Comparison of ENCODE assay signal across 9 cellular contexts in genomic region chr14:22814945-22815713, GRCh38. TPM values are rescaled to one million over a fixed set of nuclear protein-coding genes. Genes with fewer than 3 reads are reported as not detected.
DNase-seq lines count a peak whose midpoint lies in the region; ATAC-seq, FAIRE-seq and TF ChIP-seq lines count a peak whose summit lies in the region.
"Had no signal": no experiment of that assay in that cellular context is flagged by ENCODE, and none has a peak within 500 bp of the region (broad histone marks: within the 10 kb centered on the region; RNA-seq: fewer than 3 reads in every experiment).

Gene SLC7A7, minus strand, starts transcription at chr14:22815435. Its CDS starts 2,037 bp downstream, at chr14:22813398.

- H3K36me3 ChIP-seq in BLaER1 (no peaks in the 10 kb centered on the region), Karpas-422 (ENCODE audit: insufficient read depth, low read length) (no peaks in the 10 kb centered on the region), H1 (ENCODE audit: control insufficient read depth in 2 of 4, insufficient read depth in 4 of 4, low read length in 3 of 4) (no peaks in the 10 kb centered on the region)
- no peaks in the 10 kb centered on the region for H3K36me3 ChIP-seq in naive thymus-derived CD4-positive, alpha-beta T cell (ENCODE audit: control insufficient read depth in 2 of 3, insufficient read depth in 3 of 3, low read length in 3 of 3)
- H3K36me3 ChIP-seq in CD8-positive, alpha-beta memory T cell (ENCODE audit: insufficient read depth, low read length), result no peaks in the 10 kb centered on the region

- H3K4me3 ChIP-seq in BLaER1 (peak within 1 kb of the TSS; percentile 7; the same call in 1 of the 2 replicates), Karpas-422 (ENCODE audit: low read length) (no peak within 1 kb of the TSS), H1 (ENCODE audit: extremely low read depth in 1 of 4, insufficient read depth in 2 of 4, low read depth in 3 of 4, low read length in 4 of 4) (no peak within 1 kb of the TSS)
- no peak within 1 kb of the TSS for H3K4me3 ChIP-seq in naive thymus-derived CD4-positive, alpha-beta T cell (ENCODE audit: low read length)
- H3K4me3 ChIP-seq in CD8-positive, alpha-beta memory T cell (ENCODE audit: low read length), result no peak within 1 kb of the TSS

- H2AFZ ChIP-seq in Karpas-422 (ENCODE audit: low read length) (peak within 1 kb of the TSS; percentile 34; the same call in 1 of the 2 replicates), H1 (ENCODE audit: low read length) (peak within 1 kb of the TSS; percentile 90)

- H3K23me2 ChIP-seq in H1 (ENCODE audit: low read depth, low read length), result peaks cover 4% of the 10 kb centered on the region; the same call in 1 of the 2 replicates

- no peak for TF ChIP-seq EP300 in H1 (IDR thresholded peaks at IDR 0.05; ENCODE audit: borderline replicate concordance in 1 of 2, low read depth in 2 of 2, low read length in 2 of 2)

- H3K4me2 ChIP-seq in BLaER1 (peak within 1 kb of the TSS; percentile 82), Karpas-422 (ENCODE audit: low read depth, low read length, poor library complexity, severe bottlenecking) (no peak within 1 kb of the TSS), H1 (ENCODE audit: insufficient read depth in 1 of 2, low read depth in 2 of 2, low read length in 2 of 2) (peak within 1 kb of the TSS; percentile 3 to 11; a peak in 3 of 4 replicates)

- no peaks in the 10 kb centered on the region for H3K36me3 Mint-ChIP-seq in naive thymus-derived CD4-positive, alpha-beta T cell
- no peaks in the 10 kb centered on the region for H3K36me3 Mint-ChIP-seq in CD8-positive, alpha-beta memory T cell

- no peaks in the 10 kb centered on the region for H3K9me2 ChIP-seq in Karpas-422 (replicated peaks; ENCODE audit: insufficient read depth, low read length)

- TF ChIP-seq CTCF in H1 (IDR thresholded peaks at IDR 0.05; ENCODE audit: control extremely low read depth in 1 of 3, insufficient read depth in 1 of 3, low read depth in 1 of 3, low read length in 3 of 3), result no peak

- H3K4me1 ChIP-seq in BLaER1 (peaks cover 67% of the 10 kb centered on the region), Karpas-422 (ENCODE audit: low read length) (peaks cover 16% of the 10 kb centered on the region), H1 (replicated peaks in 1 of 4; ENCODE audit: control insufficient read depth in 3 of 4, insufficient read depth in 4 of 4, low read length in 3 of 4) (peaks cover 13 to 29% (median 20%) of the 10 kb centered on the region in 4 experiments)
- H3K4me1 ChIP-seq in naive thymus-derived CD4-positive, alpha-beta T cell (ENCODE audit: control insufficient read depth in 2 of 2, insufficient read depth in 2 of 2, low read length in 2 of 2), result peaks cover 0 to 12% of the 10 kb centered on the region in 2 donors
- peaks cover 7% of the 10 kb centered on the region for H3K4me1 ChIP-seq in CD8-positive, alpha-beta memory T cell (ENCODE audit: insufficient read depth, low read length)

- peak within 1 kb of the TSS in 8 of 9 donors; percentile 34 to 82 (median 74) for H3K27ac Mint-ChIP-seq in naive thymus-derived CD4-positive, alpha-beta T cell
- H3K27ac Mint-ChIP-seq in CD8-positive, alpha-beta memory T cell, result peak within 1 kb of the TSS in 1 of 8 donors; percentile 70

- H4K91ac ChIP-seq in H1 (replicated peaks; ENCODE audit: insufficient read length, low read length), result peak within 1 kb of the TSS; percentile 6

- H2BK15ac ChIP-seq in H1 (ENCODE audit: low read length), result peak within 1 kb of the TSS; percentile 48; the same call in 1 of the 2 replicates

- H4K20me1 ChIP-seq in BLaER1, result no peaks in the 10 kb centered on the region
- H4K20me1 ChIP-seq in Karpas-422 (ENCODE audit: insufficient read depth, low read depth, low read length), result no peaks in the 10 kb centered on the region
- H4K20me1 ChIP-seq in H1 (replicated peaks in 1 of 2; ENCODE audit: control insufficient read depth in 1 of 2, insufficient read depth in 2 of 2, low read length in 2 of 2), result no peaks in the 10 kb centered on the region

- WGBS in H1 (ENCODE audit: extremely low coverage in 1 of 2, insufficient coverage in 1 of 2, insufficient read length in 1 of 2, insufficient replicate concordance in 2 of 2, low coverage in 1 of 2, low lambda C conversion rate in 2 of 2, missing lambda C conversion rate in 1 of 2), 2 experiments, result 77% methylated on average over 10 of the region's 10 CpGs; no CpG with 5 or more reads in 1 of the 2 experiments

- H3K9ac ChIP-seq in BLaER1 (peak within 1 kb of the TSS; percentile 55; the same call in 1 of the 2 replicates), Karpas-422 (ENCODE audit: low read length) (no peak within 1 kb of the TSS), H1 (replicated peaks in 1 of 4; ENCODE audit: extremely low read depth in 1 of 4, low read depth in 3 of 4, low read length in 3 of 4) (peak within 1 kb of the TSS in 2 of 4 experiments; percentile 3 to 7; a peak in 2 of 7 replicates)

- peak within 1 kb of the TSS; percentile 73 for H2BK20ac ChIP-seq in H1 (ENCODE audit: low read length)

- H3K79me2 ChIP-seq in Karpas-422 (ENCODE audit: low read length) (no peaks in the 10 kb centered on the region), H1 (ENCODE audit: control insufficient read depth in 1 of 2, insufficient read depth in 2 of 2, low read length in 2 of 2) (no peaks in the 10 kb centered on the region)

- no peaks in the 10 kb centered on the region for H3K9me3 Mint-ChIP-seq in naive thymus-derived CD4-positive, alpha-beta T cell
- H3K9me3 Mint-ChIP-seq in CD8-positive, alpha-beta memory T cell, result no peaks in the 10 kb centered on the region

- CTCF ChIA-PET in H1 (lab: Charles Lee; ENCODE audit: partially characterized antibody), result interaction anchor here (0.5 to 53.1 kb wide), 10 partner anchors 9 to 245 kb away, joined by 3 to 1562 read pairs (median 3); partner anchors contain the start of genes LRP10, MMP14 and REM2
- CTCF ChIA-PET in naive thymus-derived CD4-positive, alpha-beta T cell (lab: Charles Lee), result interaction anchor here (0.7 kb wide), 2 partner anchors 168 to 245 kb away, joined by 5 to 6 read pairs; no protein-coding TSS in a partner anchor
- CTCF ChIA-PET in CD8-positive, alpha-beta memory T cell (lab: Charles Lee), result no interaction called here

- H4K5ac ChIP-seq in H1 (ENCODE audit: insufficient read length, low read depth, low read length), result no peak within 1 kb of the TSS

- no peaks in the 10 kb centered on the region for H3K79me1 ChIP-seq in H1 (ENCODE audit: low read depth, low read length)

- intact Hi-C loops in naive thymus-derived CD4-positive, alpha-beta T cell (cut with micrococcal nuclease), result no loop called here

- H3K18ac ChIP-seq in H1 (ENCODE audit: extremely low read depth, low read length), result peak within 1 kb of the TSS; percentile 62; the same call in 1 of the 2 replicates

- H3K27ac ChIP-seq in BLaER1, result peak within 1 kb of the TSS; percentile 64
- H3K27ac ChIP-seq in Karpas-422 (ENCODE audit: low read length), result no peak within 1 kb of the TSS
- H3K27ac ChIP-seq in H1 (ENCODE audit: low read depth, low read length), result 0 out of 2 replicates have a peak within 1 kb of the TSS, but pooled peaks have one; percentile 11
- H3K27ac ChIP-seq in naive thymus-derived CD4-positive, alpha-beta T cell (ENCODE audit: low read depth, low read length), result peak within 1 kb of the TSS; percentile 6
- H3K27ac ChIP-seq in CD8-positive, alpha-beta memory T cell (ENCODE audit: low read depth, low read length), result no peak within 1 kb of the TSS

- peaks cover 0 to 9% (median 0%) of the 10 kb centered on the region in 5 donors for H3K27me3 Mint-ChIP-seq in naive thymus-derived CD4-positive, alpha-beta T cell
- peaks cover 13% of the 10 kb centered on the region in 2 donors for H3K27me3 Mint-ChIP-seq in CD8-positive, alpha-beta memory T cell

- H4K8ac ChIP-seq in H1 (ENCODE audit: extremely low read depth, insufficient read depth, low read length), result no peak within 1 kb of the TSS

- H3K27me3 ChIP-seq in BLaER1, result no peaks in the 10 kb centered on the region
- no peaks in the 10 kb centered on the region for H3K27me3 ChIP-seq in Karpas-422 (ENCODE audit: low read length)
- no peaks in the 10 kb centered on the region for H3K27me3 ChIP-seq in H1 (replicated peaks in 1 of 4; ENCODE audit: control insufficient read depth in 3 of 4, extremely low read depth in 1 of 4, insufficient read depth in 3 of 4, low read length in 3 of 4)
- H3K27me3 ChIP-seq in naive thymus-derived CD4-positive, alpha-beta T cell (ENCODE audit: control insufficient read depth in 2 of 2, insufficient read depth in 2 of 2, low read length in 2 of 2), result no peaks in the 10 kb centered on the region
- H3K27me3 ChIP-seq in CD8-positive, alpha-beta memory T cell (ENCODE audit: insufficient read depth, low read length, poor library complexity, severe bottlenecking), result no peaks in the 10 kb centered on the region

- DNase-seq in Karpas-422 (no peak), H1 (ENCODE audit: low read depth in 1 of 2, low spot score in 2 of 2) (no peak), NCI-H446 (lab: John Stamatoyannopoulos, UW) (no peak), occipital lobe (lab: John Stamatoyannopoulos, UW) (no peak)
- DNase-seq in naive thymus-derived CD4-positive, alpha-beta T cell, result no peak
- no peak for DNase-seq in CD8-positive, alpha-beta memory T cell
- DNase-seq: NCI-H446 treated with DMSO at 0.1 percent for 48 hours had no signal

- POLR2A ChIA-PET in H1 (lab: Charles Lee; ENCODE audit: partially characterized antibody), result interaction anchor here (0.8 to 2.7 kb wide), 5 partner anchors 7 to 341 kb away, joined by 3 to 20 read pairs (median 3); no protein-coding TSS in a partner anchor
- POLR2A ChIA-PET in naive thymus-derived CD4-positive, alpha-beta T cell (lab: Charles Lee), result interaction anchor here (0.9 kb wide), 1 partner anchor 40 kb away, joined by 3 read pairs; no protein-coding TSS in a partner anchor
- POLR2A ChIA-PET in CD8-positive, alpha-beta memory T cell (lab: Charles Lee), result interaction anchor here (0.7 kb wide), 1 partner anchor 85 kb away, joined by 3 read pairs; no protein-coding TSS in a partner anchor

- peak within 1 kb of the TSS; percentile 4; the same call in 1 of the 2 replicates for H2BK5ac ChIP-seq in H1 (ENCODE audit: low read depth, low read length)

- no peak within 1 kb of the TSS for H2BK120ac ChIP-seq in H1 (replicated peaks; ENCODE audit: low read depth, low read length)

- H3K9me3 ChIP-seq in BLaER1 (no peaks in the 10 kb centered on the region), Karpas-422 (ENCODE audit: low read length) (no peaks in the 10 kb centered on the region), H1 (ENCODE audit: insufficient read depth in 2 of 2, low read depth in 1 of 2, low read length in 1 of 2) (no peaks in the 10 kb centered on the region)
- H3K9me3 ChIP-seq in naive thymus-derived CD4-positive, alpha-beta T cell (ENCODE audit: control insufficient read depth in 2 of 3, low read length in 3 of 3), result no peaks in the 10 kb centered on the region
- no peaks in the 10 kb centered on the region for H3K9me3 ChIP-seq in CD8-positive, alpha-beta memory T cell (ENCODE audit: low read length)

- H3K4me3 Mint-ChIP-seq in naive thymus-derived CD4-positive, alpha-beta T cell, result peak within 1 kb of the TSS in 8 of 10 donors; percentile 13 to 63 (median 39)
- no peak within 1 kb of the TSS for H3K4me3 Mint-ChIP-seq in CD8-positive, alpha-beta memory T cell

- H2AK5ac ChIP-seq in H1 (ENCODE audit: low read depth, low read length), result 0 out of 2 replicates have a peak within 1 kb of the TSS, but pooled peaks have one; percentile 25

- no peak within 1 kb of the TSS for H3K4ac ChIP-seq in H1 (replicated peaks; ENCODE audit: insufficient read length, low read depth, low read length)

- H3K4me1 Mint-ChIP-seq in naive thymus-derived CD4-positive, alpha-beta T cell, result peaks cover 15 to 28% (median 18%) of the 10 kb centered on the region in 7 donors
- peaks cover 0 to 5% (median 0%) of the 10 kb centered on the region in 3 donors for H3K4me1 Mint-ChIP-seq in CD8-positive, alpha-beta memory T cell

- no peak within 1 kb of the TSS for H3K14ac ChIP-seq in H1 (ENCODE audit: insufficient read length)

- no peak for TF ChIP-seq POLR2A in H1 (IDR thresholded peaks at IDR 0.05; ENCODE audit: control extremely low read depth in 1 of 2, low read depth in 2 of 2, low read length in 2 of 2)

- no peak for FAIRE-seq in H1 (lab: Jason Lieb, UNC)

- TF ChIP-seq RAD21 in H1 (IDR thresholded peaks at IDR 0.05 in 1 of 2, conservative IDR thresholded peaks at IDR 0.05 in 1 of 2; ENCODE audit: low read depth in 2 of 2, low read length in 2 of 2), result no peak

- H3K23ac ChIP-seq in H1 (ENCODE audit: insufficient read length), result no peak within 1 kb of the TSS

- no peak for ATAC-seq in naive thymus-derived CD4-positive, alpha-beta T cell
- no peak for ATAC-seq in HG03521 (IDR thresholded peaks at IDR 0.05; ENCODE audit: unreplicated experiment)

- peak within 1 kb of the TSS; percentile 65; the same call in 1 of the 2 replicates for H2BK12ac ChIP-seq in H1 (ENCODE audit: low read depth, low read length)

- no peak within 1 kb of the TSS for H3K56ac ChIP-seq in H1 (replicated peaks; ENCODE audit: insufficient read length, low read depth, low read length)

RNA-seq across cellular contexts. Expression of gene SLC7A7, which starts in this region (rescaled TPM):
- 1.9 and 3.5 TPM in 2 replicates for total RNA-seq in Karpas-422 (2014; rRNA removed; shearing (Covaris generic); ENCODE audit: low replicate concordance)
- total RNA-seq in H1 (2021; fragmentation: NEBNext Ultra II Directional; extraction: Animal tissue kit (Norgen Biotek cat#: 25700)), result 5.8 and 6.3 TPM in 2 replicates
- 14.9 and 15.0 TPM in 2 replicates for polyA plus RNA-seq in H1 (2011; rRNA removed)
- polyA plus RNA-seq in H1 (2011; cell fraction: cytosol; rRNA removed), result 10.3 TPM
- polyA plus RNA-seq in H1 (2011; cell fraction: nucleus; rRNA removed), result 8.1 TPM
- polyA plus RNA-seq in H1 (2012, experiment 1 of 2), result 5.0 to 6.8 TPM (median 5.6 TPM) in 4 replicates
- 4.1 TPM for polyA plus RNA-seq in H1 (2012, experiment 2 of 2)
- polyA plus RNA-seq in H1 (2013, experiment 1 of 2), result 7.1 TPM
- polyA plus RNA-seq in H1 (2013, experiment 2 of 2), result 7.1 TPM
- polyA minus RNA-seq in H1 (2011; rRNA and poly(A)+ RNA removed), result 11.7 and 13.5 TPM in 2 replicates
- 3.2 TPM for polyA minus RNA-seq in H1 (2011; cell fraction: cytosol; rRNA and poly(A)+ RNA removed)
- 5.0 TPM for polyA minus RNA-seq in H1 (2011; cell fraction: nucleus; rRNA and poly(A)+ RNA removed)
- 10 to 100 TPM in 1 of 5 experiments, 1 to 10 TPM in 4; 1.1 to 71.1 (median 2.7) TPM for total RNA-seq in naive thymus-derived CD4-positive, alpha-beta T cell
- polyA plus RNA-seq in naive thymus-derived CD4-positive, alpha-beta T cell, result 1 to 10 TPM; 1.1 to 1.4 TPM
- under 1 TPM; 0.70 to 0.75 TPM for total RNA-seq in CD8-positive, alpha-beta memory T cell
- not detected for polyA plus RNA-seq in CD8-positive, alpha-beta memory T cell
- 3.3 TPM for total RNA-seq in occipital lobe

Comparison
In these comparisons a context has a peak if more than half of its experiments do, and no peak if none do; other contexts are left out.
1. H3K27ac ChIP-seq: peak in BLaER1 (single experiment), H1 (single experiment) and naive thymus-derived CD4-positive, alpha-beta T cell (single experiment); none in Karpas-422 (single experiment) and CD8-positive, alpha-beta memory T cell (single experiment).
2. H3K4me3 Mint-ChIP-seq: peak in naive thymus-derived CD4-positive, alpha-beta T cell (8 of 10); none in CD8-positive, alpha-beta memory T cell (0 of 7).